Comparison of ENCODE assay signal across 25 cellular contexts in the genomic region with DNA sequence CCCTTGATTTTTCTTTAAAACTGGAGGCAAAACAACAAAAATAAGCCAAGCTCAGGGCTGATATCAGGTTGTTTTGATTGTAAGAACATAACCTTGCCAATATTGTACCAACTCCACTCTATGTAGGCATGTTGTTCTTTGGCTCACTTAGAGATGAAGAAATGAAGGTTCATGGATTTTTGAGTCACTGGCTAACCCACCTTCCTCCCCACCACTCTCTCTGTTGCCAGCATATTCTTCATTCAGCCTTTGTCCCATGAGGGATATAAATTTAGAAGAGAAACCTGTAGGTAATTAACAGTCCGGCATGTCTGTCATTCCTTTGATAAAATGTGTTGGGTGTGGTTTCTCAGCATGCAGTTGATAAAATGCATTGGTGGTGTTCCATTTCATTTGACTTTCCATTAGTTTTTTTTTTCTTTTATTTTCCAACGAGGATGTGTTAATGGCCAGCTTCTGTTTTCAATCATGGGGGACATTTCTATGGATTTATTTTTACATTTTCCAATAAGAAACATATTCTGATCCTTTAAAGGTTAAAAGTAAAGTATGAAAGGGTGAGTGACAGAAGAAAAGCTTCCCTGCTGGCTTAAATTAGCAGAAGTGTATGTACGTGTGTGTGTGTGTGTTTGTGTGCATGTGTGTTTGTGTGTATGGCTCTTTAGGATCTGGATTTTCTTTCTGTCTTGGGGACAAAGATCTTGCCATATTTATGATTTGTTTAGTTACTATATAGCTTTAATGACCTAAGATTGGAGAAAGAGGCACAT.
"Had no signal": no experiment of that assay in that cellular context is flagged by ENCODE, and none has a peak within 500 bp of the region (broad histone marks: within the 10 kb centered on the region; RNA-seq: fewer than 3 reads in every experiment).

No MANE protein-coding gene starts in this region.

- H3K9me3 Mint-ChIP-seq: activated naive CD8-positive, alpha-beta T cell treated with anti-CD3 and anti-CD28 coated beads for 36 hours; activated T-cell treated with anti-CD3 and anti-CD28 coated beads, Interleukin-2, amount 50 U/mL, for 24 hours; activated T-helper 17 cell treated with anti-CD3 and anti-CD28 coated beads, Interleukin-2, amount 50 U/mL, for 72 hours; endodermal cell; naive B cell; neural crest cell; T-helper 1 cell treated with Interleukin-12 subunit alpha and Interleukin-12 subunit beta and Interleukin-4 antibody, amounts not matched to agents 30 μg/mL and 1 μg/mL, for 36 hours had no signal

- H3K27me3 Mint-ChIP-seq: activated naive CD8-positive, alpha-beta T cell treated with anti-CD3 and anti-CD28 coated beads for 36 hours; activated T-cell treated with anti-CD3 and anti-CD28 coated beads, Interleukin-2, amount 50 U/mL, for 24 hours; naive B cell had no signal

- H3K36me3 Mint-ChIP-seq: activated naive CD8-positive, alpha-beta T cell treated with anti-CD3 and anti-CD28 coated beads for 36 hours; naive B cell; WTC11 had no signal

- H3K4me3 Mint-ChIP-seq: activated naive CD8-positive, alpha-beta T cell treated with anti-CD3 and anti-CD28 coated beads for 36 hours; activated T-cell treated with anti-CD3 and anti-CD28 coated beads, Interleukin-2, amount 50 U/mL, for 24 hours; activated T-helper 17 cell treated with anti-CD3 and anti-CD28 coated beads, Interleukin-2, amount 50 U/mL, for 72 hours; endodermal cell; naive B cell; neural crest cell; T-helper 1 cell treated with Interleukin-12 subunit alpha and Interleukin-12 subunit beta and Interleukin-4 antibody, amounts not matched to agents 30 μg/mL and 1 μg/mL, for 36 hours; WTC11 had no signal

- H3K27ac Mint-ChIP-seq: activated naive CD8-positive, alpha-beta T cell treated with anti-CD3 and anti-CD28 coated beads for 36 hours; activated T-cell treated with anti-CD3 and anti-CD28 coated beads, Interleukin-2, amount 50 U/mL, for 24 hours; activated T-helper 17 cell treated with anti-CD3 and anti-CD28 coated beads, Interleukin-2, amount 50 U/mL, for 72 hours; endodermal cell; T-helper 1 cell treated with Interleukin-12 subunit alpha and Interleukin-12 subunit beta and Interleukin-4 antibody, amounts not matched to agents 30 μg/mL and 1 μg/mL, for 36 hours; WTC11 had no signal

- H3K36me3 ChIP-seq: esophagus squamous epithelium, lower lobe of right lung, sigmoid colon, upper lobe of right lung had no signal

- H3K27ac ChIP-seq: esophagus squamous epithelium, foreskin keratinocyte, lower lobe of right lung, sigmoid colon, upper lobe of right lung had no signal

- H3K4me1 Mint-ChIP-seq: activated naive CD8-positive, alpha-beta T cell treated with anti-CD3 and anti-CD28 coated beads for 36 hours; activated T-helper 17 cell treated with anti-CD3 and anti-CD28 coated beads, Interleukin-2, amount 50 U/mL, for 72 hours; naive B cell had no signal

- H3K4me3 ChIP-seq: esophagus squamous epithelium, lower lobe of right lung, sigmoid colon, upper lobe of right lung had no signal

- ATAC-seq: activated T-helper 17 cell treated with anti-CD3 and anti-CD28 coated beads, Interleukin-2, amount 50 U/mL, for 72 hours; lower lobe of right lung; upper lobe of right lung; WTC11 had no signal

- H3K4me1 ChIP-seq: esophagus squamous epithelium, foreskin keratinocyte, lower lobe of right lung, upper lobe of right lung had no signal

- H3K9me3 ChIP-seq: esophagus squamous epithelium, lower lobe of right lung, sigmoid colon, upper lobe of right lung had no signal

- DNase-seq: activated CD8-positive, alpha-beta memory T cell treated with anti-CD3 and anti-CD28 coated beads, Interleukin-2, amount 50 U/mL, for 4 hours; activated naive CD4-positive, alpha-beta T cell; activated naive CD8-positive, alpha-beta T cell treated with anti-CD3 and anti-CD28 coated beads for 36 hours; activated T-cell treated with anti-CD3 and anti-CD28 coated beads, Interleukin-2, amount 50 U/mL, for 24 hours; amniotic stem cell; cerebellar nuclear complex; cortex of kidney; endodermal cell; esophagus squamous epithelium; kidney; lower lobe of right lung; mesendoderm; naive B cell; occipital lobe; posterior cingulate gyrus; sigmoid colon; stimulated activated CD4-positive, alpha-beta T cell treated with anti-CD3 and anti-CD28 coated beads, Interleukin-4, amount 100 ng/mL, for 1 hour; stimulated activated naive CD4-positive, alpha-beta T cell treated with Interleukin-2 at 50 U/mL for 16 hours; T1000; upper lobe of right lung had no signal
